In the genomic region with DNA sequence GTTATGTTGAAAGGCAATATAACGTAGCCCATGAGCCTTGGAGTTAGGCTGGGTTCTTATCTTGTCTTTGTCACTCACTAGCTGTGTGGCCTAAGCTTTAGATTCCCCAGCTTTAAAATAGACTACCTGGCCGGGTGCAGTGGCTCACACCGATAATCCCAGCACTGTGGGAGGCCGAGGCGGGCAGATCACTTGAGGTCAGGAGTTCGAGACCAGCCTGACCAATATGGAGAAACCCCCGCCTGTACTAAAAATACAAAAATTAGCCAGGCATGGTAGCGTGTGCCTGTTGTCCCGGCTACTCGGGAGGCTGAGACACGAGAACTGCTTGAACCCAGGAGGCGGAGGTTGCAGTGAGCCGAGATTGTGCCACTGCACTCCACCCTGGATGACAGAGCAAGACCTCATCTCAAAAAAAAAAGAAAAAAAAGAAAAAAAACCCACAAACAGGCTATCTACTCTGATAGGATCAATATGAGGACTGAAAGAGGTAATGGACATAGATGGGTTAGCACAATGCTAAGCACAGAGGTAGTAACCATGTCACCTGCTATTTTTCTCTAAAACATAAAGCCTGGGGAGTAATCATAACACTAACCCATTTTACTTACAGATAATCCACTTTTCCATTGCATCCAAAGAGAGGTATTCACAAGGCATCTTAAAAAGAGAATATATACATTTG, we compare ENCODE assay signal across 34 cellular contexts.
"Had no signal": no experiment of that assay in that cellular context is flagged by ENCODE, and none has a peak within 500 bp of the region (broad histone marks: within the 10 kb centered on the region; RNA-seq: fewer than 3 reads in every experiment).

No MANE protein-coding gene starts in this region.

- H3K9ac ChIP-seq: KMS-11 had no signal

- H3K4me3 ChIP-seq: MG63 had no signal

- H3K4me2 ChIP-seq: KMS-11 had no signal

- H3K27ac ChIP-seq: KMS-11 had no signal

- DNase-seq: Karpas-422, Kasumi-1, MG63, MM.1S, MV-4-11, NCI-H1048, NCI-H1092, NCI-H1092 treated with DMSO at 0.1 percent for 48 hours, NCI-H1105, NCI-H1105 treated with DMSO at 0.1 percent for 48 hours, NCI-H1417, NCI-H1417 treated with DMSO at 0.1 percent for 48 hours, NCI-H1436, NCI-H1436 treated with DMSO at 0.1 percent for 48 hours, NCI-H146, NCI-H1694, NCI-H1694 treated with DMSO at 0.1 percent for 48 hours, NCI-H187, NCI-H187 treated with DMSO at 0.1 percent for 48 hours, NCI-H1930, NCI-H2029, NCI-H2029 treated with DMSO at 0.1 percent for 48 hours, NCI-H2081, NCI-H2081 treated with DMSO at 0.1 percent for 48 hours, NCI-H2107, NCI-H2171, NCI-H2171 treated with DMSO at 0.1 percent for 48 hours, NCI-H2227 treated with DMSO at 0.1 percent for 48 hours, NCI-H226, NCI-H345, NCI-H446, NCI-H446 treated with DMSO at 0.1 percent for 48 hours, NCI-H510A had no signal

- H3K27me3 ChIP-seq: MG63 had no signal

- H3K9me3 ChIP-seq: MG63 had no signal
